ENCODE assay signal across 8 cellular contexts in genomic region chr11:62108017-62108750, GRCh38. TPM values are rescaled to one million over a fixed set of nuclear protein-coding genes. Genes with fewer than 3 reads are reported as not detected.
A peak's percentile ranks its signal among the peaks of the same experiment; 100 is the strongest.
DNase-seq lines count a peak whose midpoint lies in the region; ATAC-seq, FAIRE-seq and TF ChIP-seq lines count a peak whose summit lies in the region.

No MANE protein-coding gene starts in this region.

- peak; percentile 65 for FAIRE-seq in G401.6 (lab: Jason Lieb, UNC)

- CTCF ChIA-PET in AG04450 (lab: Charles Lee): interaction anchor here (0.5 to 7.2 kb wide), 68 partner anchors 12 to 474 kb away, joined by 3 to 202 read pairs (median 6); partner anchors contain the start of genes BEST1, FEN1, INCENP and MYRF

- H2AFZ ChIP-seq in SU-DHL-6 (ENCODE audit: low read depth, low read length, severe bottlenecking): no peak overlapping the region

- peaks cover 6 to 11% (median 7%) of the 10 kb centered on the region in 3 donors for H3K4me1 Mint-ChIP-seq in naive B cell

- ATAC-seq in naive B cell (ENCODE audit: low read depth in 2 of 2): peak; percentile 57 to 68
- ATAC-seq in GM19463 (IDR thresholded peaks at IDR 0.05; ENCODE audit: unreplicated experiment): no peak
- no peak for ATAC-seq in HG02981 (IDR thresholded peaks at IDR 0.05; ENCODE audit: unreplicated experiment)

- no peak overlapping the region for H3K4me3 Mint-ChIP-seq in naive B cell

- H3K27ac ChIP-seq in AG04450 (ENCODE audit: low read depth, low read length) (no peak overlapping the region), SU-DHL-6 (ENCODE audit: low read depth, low read length) (no peak overlapping the region)

- H3K9me3 Mint-ChIP-seq in naive B cell: no peaks in the 10 kb centered on the region

- H3K27me3 ChIP-seq in AG04450 (ENCODE audit: control insufficient read depth, insufficient read depth, low read length): no peaks in the 10 kb centered on the region
- no peaks in the 10 kb centered on the region for H3K27me3 ChIP-seq in SU-DHL-6 (ENCODE audit: low read length)

- no peaks in the 10 kb centered on the region for H3K9me2 ChIP-seq in SU-DHL-6 (replicated peaks; ENCODE audit: insufficient read depth, low read length)

- POLR2A ChIA-PET in AG04450 (lab: Yijun Ruan, JAX): interaction anchor here (0.7 to 1.1 kb wide), 4 partner anchors 26 to 311 kb away, joined by 3 to 4 read pairs (median 4); no protein-coding TSS in a partner anchor

- no peaks in the 10 kb centered on the region for H3K79me2 ChIP-seq in SU-DHL-6 (ENCODE audit: insufficient read depth, low read length)

- H3K36me3 ChIP-seq in SU-DHL-6 (ENCODE audit: low read length): no peaks in the 10 kb centered on the region

- H3K27ac Mint-ChIP-seq in naive B cell: no peak overlapping the region

- H3K9ac ChIP-seq in SU-DHL-6 (ENCODE audit: low read length): no peak overlapping the region

- peak; percentile 79 for TF ChIP-seq CTCF in AG04450 (IDR thresholded peaks at IDR 0.05; ENCODE audit: low read depth, low read length)
- peak; percentile 87 for TF ChIP-seq CTCF in SU-DHL-6 (IDR thresholded peaks at IDR 0.05; ENCODE audit: insufficient read depth, low read length, poor library complexity, severe bottlenecking)
- peak; percentile 81 for TF ChIP-seq CTCF in epithelial cell of proximal tubule (conservative IDR thresholded peaks at IDR 0.05; ENCODE audit: low read depth, low read length)

- no peaks in the 10 kb centered on the region for H3F3A ChIP-seq in SU-DHL-6 (ENCODE audit: insufficient read depth)

- no peak for DNase-seq in AG04450 (ENCODE audit: low read depth, low spot score)
- DNase-seq in NCI-H1417 (lab: John Stamatoyannopoulos, UW): peak; percentile 48 to 85 (median 77)
- peak; percentile 41 for DNase-seq in epithelial cell of proximal tubule (ENCODE audit: low read depth)
- peak; percentile 65 for DNase-seq in naive B cell

- H3K36me3 Mint-ChIP-seq in naive B cell: no peaks in the 10 kb centered on the region

- no peaks in the 10 kb centered on the region for H4K20me1 ChIP-seq in SU-DHL-6 (ENCODE audit: low read depth, low read length)

- H3K9me3 ChIP-seq in AG04450 (ENCODE audit: control insufficient read depth, insufficient read depth, low read length): no peaks in the 10 kb centered on the region
- no peaks in the 10 kb centered on the region for H3K9me3 ChIP-seq in SU-DHL-6 (ENCODE audit: insufficient read depth, low read length)

- peaks cover 0 to 4% (median 0%) of the 10 kb centered on the region in 3 donors for H3K27me3 Mint-ChIP-seq in naive B cell

- H3K4me3 ChIP-seq in AG04450 (ENCODE audit: low read depth, low read length): no peak overlapping the region
- no peak overlapping the region for H3K4me3 ChIP-seq in SU-DHL-6 (ENCODE audit: insufficient read depth, low read length, poor library complexity, severe bottlenecking)
- no peak overlapping the region for H3K4me3 ChIP-seq in epithelial cell of proximal tubule (ENCODE audit: low read depth, low read length)

- H3K4me2 ChIP-seq in SU-DHL-6 (ENCODE audit: low read depth, low read length, poor library complexity, severe bottlenecking): no peak overlapping the region

RNA-seq across cellular contexts. Expression of gene INCENP, which starts 15.6 kb away (rescaled TPM):
- polyA plus RNA-seq in AG04450 (2011; rRNA removed) (6.4 and 8.2 TPM in 2 replicates), naive B cell (ENCODE audit: low read depth in 6 of 6) (1 to 10 TPM in 5 of 6 donors, not detected in 1; 1.3 to 2.8 (median 2.0) TPM)
- polyA minus RNA-seq in AG04450 (2011; rRNA and poly(A)+ RNA removed): 9.1 and 10.3 TPM in 2 replicates
- 32.3 and 51.9 TPM in 2 replicates for total RNA-seq in epithelial cell of proximal tubule

Comparison
In these comparisons a context has a peak if more than half of its experiments do, and no peak if none do; other contexts are left out.
1. ATAC-seq: peak in naive B cell (2 of 2); none in GM19463 (single experiment) and HG02981 (single experiment).
2. Peak in every context shown above with its lines, with median percentiles within 50 percentile points of each other: CTCF ChIP-seq.